In the genomic region with DNA sequence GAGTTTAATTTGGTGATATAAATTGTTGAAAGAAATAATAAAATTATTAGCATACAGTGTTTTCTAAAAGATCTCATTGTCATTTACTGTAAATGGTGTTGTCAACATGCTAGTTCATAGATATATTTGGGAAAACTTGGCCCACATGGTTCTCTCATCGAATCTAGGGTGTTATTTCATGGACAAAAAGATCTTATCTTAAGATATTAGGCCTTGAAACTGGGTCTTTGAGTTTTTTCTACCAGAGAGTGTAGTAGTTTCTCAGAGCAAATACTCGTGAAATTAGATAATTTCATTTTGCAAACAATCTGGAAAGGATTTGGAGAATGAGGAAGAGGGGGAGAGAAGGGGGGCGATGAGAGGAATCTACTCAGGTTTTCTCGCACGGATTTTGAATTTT, we compare ENCODE assay signal across 25 cellular contexts.
"Had no signal": no experiment of that assay in that cellular context is flagged by ENCODE, and none has a peak within 500 bp of the region (broad histone marks: within the 10 kb centered on the region; RNA-seq: fewer than 3 reads in every experiment).

No MANE protein-coding gene starts in this region.

- H3K9me3 Mint-ChIP-seq: effector memory CD8-positive, alpha-beta T cell; endodermal cell had no signal

- H3K4me1 ChIP-seq: colonic mucosa, gastrocnemius medialis had no signal

- DNase-seq: colonic mucosa; cortex of kidney; dermis blood vessel endothelial cell; dorsolateral prefrontal cortex; effector CD4-positive, alpha-beta T cell; effector CD8-positive, alpha-beta T cell; effector memory CD4-positive, alpha-beta T cell; effector memory CD8-positive, alpha-beta T cell; endodermal cell; erythroblast; esophagus squamous epithelium; foreskin fibroblast; foreskin keratinocyte; foreskin melanocyte; gastrocnemius medialis; glutamatergic neuron; head of caudate nucleus; heart left ventricle; heart right ventricle had no signal

- H3K4me3 ChIP-seq: colonic mucosa, coronary artery, dorsolateral prefrontal cortex, esophagus muscularis mucosa, esophagus squamous epithelium, gastrocnemius medialis, gastroesophageal sphincter, heart left ventricle, heart right ventricle had no signal

- H3K27me3 Mint-ChIP-seq: dendritic cell treated with granulocyte-macrophage colony-stimulating factor and Interleukin-4, amounts not matched to agents 40 ng/mL and 50 ng/mL, for 4 days; effector memory CD8-positive, alpha-beta T cell had no signal

- H3K27ac ChIP-seq: colonic mucosa, coronary artery, dorsolateral prefrontal cortex, epithelial cell of prostate, esophagus muscularis mucosa, esophagus squamous epithelium, foreskin keratinocyte, gastrocnemius medialis, gastroesophageal sphincter, heart left ventricle, heart right ventricle had no signal

- H3K36me3 ChIP-seq: colonic mucosa, esophagus muscularis mucosa, esophagus squamous epithelium, gastrocnemius medialis, gastroesophageal sphincter, heart left ventricle, heart right ventricle had no signal

- H3K27me3 ChIP-seq: colonic mucosa, dorsolateral prefrontal cortex, esophagus muscularis mucosa, esophagus squamous epithelium, foreskin keratinocyte, gastrocnemius medialis, gastroesophageal sphincter, heart left ventricle, heart right ventricle had no signal

- H3K9me3 ChIP-seq: colonic mucosa, esophagus muscularis mucosa, esophagus squamous epithelium, gastrocnemius medialis, gastroesophageal sphincter, heart left ventricle, heart right ventricle had no signal

- ATAC-seq: effector memory CD8-positive, alpha-beta T cell; esophagus mucosa; foreskin keratinocyte; gastrocnemius medialis; gastroesophageal sphincter; heart left ventricle; heart right ventricle had no signal

- H3K27ac Mint-ChIP-seq: dendritic cell treated with granulocyte-macrophage colony-stimulating factor and Interleukin-4, amounts not matched to agents 40 ng/mL and 50 ng/mL, for 4 days; effector memory CD8-positive, alpha-beta T cell; endodermal cell had no signal

- H3K4me3 Mint-ChIP-seq: dendritic cell treated with granulocyte-macrophage colony-stimulating factor and Interleukin-4, amounts not matched to agents 40 ng/mL and 50 ng/mL, for 4 days; effector memory CD8-positive, alpha-beta T cell; endodermal cell had no signal
